Comparison of ENCODE assay signal across 1 cellular context in the genomic region with DNA sequence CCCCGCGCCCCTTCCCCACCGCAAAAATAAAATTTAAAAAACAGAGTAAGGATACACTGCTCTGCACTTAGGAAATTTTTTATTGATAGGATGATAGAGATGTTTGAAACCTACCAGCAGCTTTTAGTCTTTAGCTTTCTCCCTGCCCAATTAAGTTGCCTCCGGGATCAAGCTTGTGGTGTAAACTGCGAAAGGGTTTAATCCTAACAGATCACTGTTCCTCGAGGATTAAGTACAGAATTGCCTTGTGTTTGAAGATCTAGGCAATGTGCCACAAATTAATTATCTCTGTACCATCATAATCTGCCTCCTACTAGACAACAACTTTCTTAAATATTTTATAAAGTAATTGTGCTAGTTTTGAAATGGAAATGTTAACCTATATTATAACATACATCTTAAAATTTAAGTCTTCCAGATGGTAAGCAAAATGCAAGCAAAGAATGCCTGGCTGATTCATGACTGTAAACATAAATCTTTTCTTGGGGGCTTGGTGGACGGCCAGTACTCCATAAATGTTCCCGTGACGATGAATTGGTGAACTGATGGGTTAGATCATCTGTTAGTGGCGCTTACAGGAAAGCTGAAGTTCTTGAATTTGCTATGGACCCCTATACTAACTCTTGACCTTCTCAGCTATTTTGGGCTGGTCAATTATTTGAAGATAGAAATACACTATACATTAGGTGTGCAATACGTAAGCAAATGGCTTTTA.
TF ChIP-seq lines count a peak whose summit lies in the region.

No MANE protein-coding gene starts in this region.

TF ChIP-seq in HEK293, 187 proteins besides CTCF, POLR2A, EP300 and RAD21 (continued from another document):
- TF ChIP-seq KLF7 (tag by site-specific recombination; IDR thresholded peaks at IDR 0.05; ENCODE audit: borderline replicate concordance), result no peak
- TF ChIP-seq ZNF791 (tag by site-specific recombination; IDR thresholded peaks at IDR 0.05), result no peak
- no peak for TF ChIP-seq ZFP69B (tag by site-specific recombination; IDR thresholded peaks at IDR 0.05)
- TF ChIP-seq ZNF521 (tag by site-specific recombination; IDR thresholded peaks at IDR 0.05), result no peak
- TF ChIP-seq ZNF157 (tag by site-specific recombination; IDR thresholded peaks at IDR 0.05), result no peak
- TF ChIP-seq ZNF747 (tag by site-specific recombination; IDR thresholded peaks at IDR 0.05), result no peak
TF ChIP-seq in HEK293: peak in this region for 0.
